In genomic region chr11:67441082-67441683, GRCh38 we compare ENCODE assay signal across 13 cellular contexts. TPM values are rescaled to one million over a fixed set of nuclear protein-coding genes. Genes with fewer than 3 reads are reported as not detected.
DNase-seq lines count a peak whose midpoint lies in the region; FAIRE-seq and TF ChIP-seq lines count a peak whose summit lies in the region.
"Had no signal": no experiment of that assay in that cellular context is flagged by ENCODE, and none has a peak within 500 bp of the region (broad histone marks: within the 10 kb centered on the region; RNA-seq: fewer than 3 reads in every experiment).

No MANE protein-coding gene starts in this region.

- TF ChIP-seq CTCF in DOHH2 (IDR thresholded peaks at IDR 0.05; ENCODE audit: low read depth, low read length, poor library complexity, severe bottlenecking) (no peak), VCaP (conservative IDR thresholded peaks at IDR 0.05) (no peak), kidney (IDR thresholded peaks at IDR 0.05; ENCODE audit: borderline replicate concordance, extremely low read depth, insufficient read depth) (no peak), type B pancreatic cell (conservative IDR thresholded peaks at IDR 0.05) (no peak)

- peak; percentile 77 for DNase-seq in kidney
- DNase-seq in activated CD4-positive, CD25-positive, alpha-beta regulatory T cell (lab: John Stamatoyannopoulos, UW) = no peak
- no peak for DNase-seq in type B pancreatic cell (ENCODE audit: extremely low spot score, unreplicated experiment)
- DNase-seq in NCI-H1694 (lab: John Stamatoyannopoulos, UW) = no peak
- DNase-seq: colonic mucosa, NCI-H69, SIG-M5, substantia nigra had no signal

- peaks cover 6 to 55% (median 30%) of the 10 kb centered on the region in 11 experiments; a peak in 20 of 22 replicates for H4K20me1 ChIP-seq in BLaER1 treated with 17β-estradiol and CSF1 and Interleukin-3, amounts not matched to agents 10 nM and 100 nM
- peaks cover under 1% of the 10 kb centered on the region; the same call in 1 of the 2 replicates for H4K20me1 ChIP-seq in DOHH2 (ENCODE audit: control insufficient read depth, insufficient read depth, low read depth, low read length)

- H3K36me3 ChIP-seq in BLaER1 treated with 17β-estradiol and CSF1 and Interleukin-3, amounts not matched to agents 10 nM and 100 nM = peaks cover 0 to 50% (median 4%) of the 10 kb centered on the region in 11 experiments; a peak in 16 of 22 replicates
- H3K36me3 ChIP-seq in DOHH2 (ENCODE audit: control insufficient read depth, low read length) (peaks cover 55% of the 10 kb centered on the region), kidney (ENCODE audit: control insufficient read depth in 1 of 2, insufficient read depth in 2 of 2, low read length in 2 of 2) (peaks cover 0 to 4% of the 10 kb centered on the region in 2 donors)
- H3K36me3 ChIP-seq: colonic mucosa had no signal

- no peaks in the 10 kb centered on the region for H3K9me3 Mint-ChIP-seq in type B pancreatic cell

- peaks cover 86 to 94% (median 91%) of the 10 kb centered on the region in 10 experiments for H3K4me1 ChIP-seq in BLaER1 treated with 17β-estradiol and CSF1 and Interleukin-3, amounts not matched to agents 10 nM and 100 nM
- peaks cover 81% of the 10 kb centered on the region for H3K4me1 ChIP-seq in DOHH2 (ENCODE audit: control insufficient read depth, low read length)
- peaks cover 0 to 16% of the 10 kb centered on the region in 2 donors for H3K4me1 ChIP-seq in kidney (ENCODE audit: control insufficient read depth in 1 of 2, insufficient read depth in 1 of 2, low read depth in 1 of 2, low read length in 2 of 2)

- H3K27me3 ChIP-seq in BLaER1 treated with 17β-estradiol and CSF1 and Interleukin-3, amounts not matched to agents 10 nM and 100 nM = no peaks in the 10 kb centered on the region
- no peaks in the 10 kb centered on the region for H3K27me3 ChIP-seq in DOHH2 (ENCODE audit: control insufficient read depth, low read length)
- H3K27me3 ChIP-seq: colonic mucosa, right atrium auricular region had no signal

- peaks cover 42% of the 10 kb centered on the region for H3F3A ChIP-seq in DOHH2 (ENCODE audit: control insufficient read depth, insufficient read depth)

- peaks cover 3% of the 10 kb centered on the region for H3K4me1 Mint-ChIP-seq in type B pancreatic cell (ENCODE audit: unreplicated experiment)

- intact Hi-C loops in kidney (cut with DNase I) = no loop called here

- peak overlapping the region in 8 of 11 experiments; percentile 2 to 97 (median 29); a peak in 12 of 22 replicates for H3K27ac ChIP-seq in BLaER1 treated with 17β-estradiol and CSF1 and Interleukin-3, amounts not matched to agents 10 nM and 100 nM
- H3K27ac ChIP-seq in DOHH2 (ENCODE audit: low read depth, low read length) (peak overlapping the region; percentile 36), VCaP (peak overlapping the region; percentile 98), kidney (ENCODE audit: low read depth in 2 of 2, low read length in 2 of 2) (no peak overlapping the region)
- H3K27ac ChIP-seq: colonic mucosa had no signal

- H3K36me3 Mint-ChIP-seq in type B pancreatic cell = no peaks in the 10 kb centered on the region

- no peak overlapping the region for H3K4me3 Mint-ChIP-seq in type B pancreatic cell

- no peaks in the 10 kb centered on the region for H3K9me2 ChIP-seq in DOHH2 (replicated peaks; ENCODE audit: control insufficient read depth, low read length)

- FAIRE-seq in kidney (lab: Jason Lieb, UNC) = no peak

- H3K4me2 ChIP-seq in BLaER1 treated with 17β-estradiol and CSF1 and Interleukin-3, amounts not matched to agents 10 nM and 100 nM = peak overlapping the region; percentile 88 to 99 (median 98)
- H3K4me2 ChIP-seq in DOHH2 (ENCODE audit: low read length) = peak overlapping the region; percentile 14

- no peak overlapping the region for H3K27ac Mint-ChIP-seq in type B pancreatic cell

- H3K4me3 ChIP-seq in BLaER1 treated with 17β-estradiol and CSF1 and Interleukin-3, amounts not matched to agents 10 nM and 100 nM = peak overlapping the region in 5 of 10 experiments; percentile 1 to 34 (median 23); a peak in 5 of 20 replicates
- no peak overlapping the region for H3K4me3 ChIP-seq in DOHH2 (ENCODE audit: low read length)
- no peak overlapping the region for H3K4me3 ChIP-seq in kidney (ENCODE audit: low read length in 2 of 2)
- H3K4me3 ChIP-seq: colonic mucosa, HAP-1, right atrium auricular region had no signal

- H3K79me2 ChIP-seq in DOHH2 (ENCODE audit: control insufficient read depth, low read length) = peaks cover 55% of the 10 kb centered on the region

- H3K9ac ChIP-seq in BLaER1 treated with 17β-estradiol and CSF1 and Interleukin-3, amounts not matched to agents 10 nM and 100 nM = peak overlapping the region in 10 of 11 experiments; percentile 18 to 88 (median 56); a peak in 19 of 22 replicates
- no peak overlapping the region for H3K9ac ChIP-seq in kidney (ENCODE audit: low read length in 2 of 2)

- H3K27me3 Mint-ChIP-seq in type B pancreatic cell = no peaks in the 10 kb centered on the region

- no peaks in the 10 kb centered on the region for H3K9me3 ChIP-seq in BLaER1 treated with 17β-estradiol and CSF1 and Interleukin-3, amounts not matched to agents 10 nM and 100 nM (replicated peaks in 1 of 11)
- H3K9me3 ChIP-seq in DOHH2 (ENCODE audit: control insufficient read depth, insufficient read depth, low read length) (no peaks in the 10 kb centered on the region), kidney (ENCODE audit: control insufficient read depth in 1 of 2, low read length in 2 of 2) (no peaks in the 10 kb centered on the region)
- H3K9me3 ChIP-seq: colonic mucosa, HAP-1, right atrium auricular region had no signal

RNA-seq across cellular contexts. Expression of gene CORO1B, which starts 2.1 kb away (rescaled TPM):
- total RNA-seq in kidney (121 TPM), type B pancreatic cell (ENCODE audit: low replicate concordance) (77.4 and 90.2 TPM in 2 replicates)
- 67.2 TPM for polyA plus RNA-seq in kidney (ENCODE audit: insufficient read depth, low read depth, low replicate concordance)

RNA-seq across cellular contexts. Expression of gene PTPRCAP, which starts 3.7 kb away (rescaled TPM):
- total RNA-seq in kidney (20.3 TPM), type B pancreatic cell (ENCODE audit: low replicate concordance) (1.1 and 2.0 TPM in 2 replicates)
- polyA plus RNA-seq in kidney (ENCODE audit: insufficient read depth, low read depth, low replicate concordance) = 4.7 TPM

RNA-seq across cellular contexts. Expression of gene GPR152, which starts 11.3 kb away (rescaled TPM):
- total RNA-seq in kidney (not detected), type B pancreatic cell (ENCODE audit: low replicate concordance) (not detected in 2 replicates)
- not detected for polyA plus RNA-seq in kidney (ENCODE audit: insufficient read depth, low read depth, low replicate concordance)
- total RNA-seq: colonic mucosa, right atrium auricular region had no signal

RNA-seq across cellular contexts. Expression of gene RPS6KB2, which starts 12.9 kb away (rescaled TPM):
- 41.3 TPM for total RNA-seq in kidney
- 45.4 TPM for polyA plus RNA-seq in kidney (ENCODE audit: insufficient read depth, low read depth, low replicate concordance)
- 55.5 and 57.0 TPM in 2 replicates for total RNA-seq in type B pancreatic cell (ENCODE audit: low replicate concordance)

RNA-seq across cellular contexts. Expression of gene CABP4, which starts 14.0 kb away (rescaled TPM):
- total RNA-seq in kidney (3.1 TPM), type B pancreatic cell (ENCODE audit: low replicate concordance) (not detected in 2 replicates)
- polyA plus RNA-seq in kidney (ENCODE audit: insufficient read depth, low read depth, low replicate concordance) = 0.49 TPM

Comparison
In these comparisons a context has a peak if more than half of its experiments do, and no peak if none do; other contexts are left out.
1. H3K27ac ChIP-seq: peak in BLaER1 treated with 17β-estradiol and CSF1 and Interleukin-3, amounts not matched to agents 10 nM and 100 nM (8 of 11), DOHH2 (single experiment) and VCaP (single experiment); none in kidney (0 of 2).
2. H3K9ac ChIP-seq: peak in BLaER1 treated with 17β-estradiol and CSF1 and Interleukin-3, amounts not matched to agents 10 nM and 100 nM (10 of 11); none in kidney (0 of 2).